Comparison of ENCODE assay signal across 27 cellular contexts in the genomic region with DNA sequence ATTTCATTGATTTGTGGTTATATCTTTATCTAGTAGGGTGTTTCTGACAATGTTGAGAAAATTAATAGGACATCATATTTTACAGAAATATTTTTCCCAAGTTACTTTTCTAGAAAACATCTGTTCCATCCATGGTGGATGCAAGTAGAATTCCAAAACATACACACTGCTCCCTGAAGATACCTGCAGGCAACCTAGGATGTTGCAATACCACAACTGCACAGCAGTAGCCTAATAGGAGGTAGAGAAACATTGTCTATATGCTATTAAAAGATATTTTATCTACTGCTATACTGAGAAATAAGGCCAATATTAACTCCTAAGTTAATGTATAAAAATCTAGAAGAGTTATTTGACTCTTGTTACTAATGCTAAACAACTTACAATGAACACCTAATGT.
"Had no signal": no experiment of that assay in that cellular context is flagged by ENCODE, and none has a peak within 500 bp of the region (broad histone marks: within the 10 kb centered on the region; RNA-seq: fewer than 3 reads in every experiment).

No MANE protein-coding gene starts in this region.

- ATAC-seq: activated T-cell treated with anti-CD3 and anti-CD28 coated beads, Interleukin-2, amount 50 U/mL, for 4 hours; activated T-helper 17 cell treated with anti-CD3 and anti-CD28 coated beads, Interleukin-2, amount 50 U/mL, for 72 hours; Right ventricle myocardium inferior; T-cell had no signal

- H3K27ac Mint-ChIP-seq: activated B cell treated with CpG ODN at 0.5 μM for 24 hours; activated CD4-positive, alpha-beta memory T cell treated with anti-CD3 and anti-CD28 coated beads for 36 hours; activated CD4-positive, alpha-beta T cell treated with anti-CD3 and anti-CD28 coated beads, Interleukin-2, amount 10 ng/mL, durations not matched to agents 24 days and 14 days; activated naive CD4-positive, alpha-beta T cell treated with anti-CD3 and anti-CD28 coated beads for 36 hours; activated naive CD8-positive, alpha-beta T cell treated with anti-CD3 and anti-CD28 coated beads, Interleukin-2, amount 10 ng/mL, durations not matched to agents 7 days and 5 days; activated T-helper 17 cell treated with anti-CD3 and anti-CD28 coated beads, Interleukin-2, amount 50 U/mL, for 72 hours; T-cell had no signal

- H3K36me3 ChIP-seq: adrenal gland had no signal

- H3K9me3 ChIP-seq: adrenal gland had no signal

- H3K27ac ChIP-seq: adrenal gland, SK-N-MC had no signal

- H3K4me3 Mint-ChIP-seq: activated B cell treated with CpG ODN at 0.5 μM for 24 hours; activated CD4-positive, alpha-beta memory T cell treated with anti-CD3 and anti-CD28 coated beads for 36 hours; activated CD4-positive, alpha-beta T cell treated with anti-CD3 and anti-CD28 coated beads, Interleukin-2, amount 10 ng/mL, durations not matched to agents 24 days and 14 days; activated naive CD4-positive, alpha-beta T cell treated with anti-CD3 and anti-CD28 coated beads for 36 hours; activated naive CD8-positive, alpha-beta T cell treated with anti-CD3 and anti-CD28 coated beads, Interleukin-2, amount 10 ng/mL, durations not matched to agents 7 days and 5 days; activated T-cell treated with anti-CD3 and anti-CD28 coated beads, Interleukin-2, amount 50 U/mL, for 4 hours; activated T-helper 17 cell treated with anti-CD3 and anti-CD28 coated beads, Interleukin-2, amount 50 U/mL, for 72 hours; T-cell had no signal

- H3K27me3 Mint-ChIP-seq: activated B cell treated with CpG ODN at 0.5 μM for 24 hours; activated CD4-positive, alpha-beta memory T cell treated with anti-CD3 and anti-CD28 coated beads for 36 hours; activated CD4-positive, alpha-beta T cell treated with anti-CD3 and anti-CD28 coated beads, Interleukin-2, amount 10 ng/mL, durations not matched to agents 24 days and 14 days; activated naive CD8-positive, alpha-beta T cell treated with anti-CD3 and anti-CD28 coated beads, Interleukin-2, amount 10 ng/mL, durations not matched to agents 7 days and 5 days; activated T-helper 17 cell treated with anti-CD3 and anti-CD28 coated beads, Interleukin-2, amount 50 U/mL, for 72 hours; T-cell had no signal

- H3K4me3 ChIP-seq: adrenal gland, SK-N-MC had no signal

- H3K9me3 Mint-ChIP-seq: activated B cell treated with CpG ODN at 0.5 μM for 24 hours; activated CD4-positive, alpha-beta memory T cell treated with anti-CD3 and anti-CD28 coated beads for 36 hours; activated CD4-positive, alpha-beta T cell treated with anti-CD3 and anti-CD28 coated beads, Interleukin-2, amount 10 ng/mL, durations not matched to agents 24 days and 14 days; activated naive CD4-positive, alpha-beta T cell treated with anti-CD3 and anti-CD28 coated beads for 36 hours; activated T-cell treated with anti-CD3 and anti-CD28 coated beads, Interleukin-2, amount 50 U/mL, for 4 hours; activated T-helper 17 cell treated with anti-CD3 and anti-CD28 coated beads, Interleukin-2, amount 50 U/mL, for 72 hours; T-cell had no signal

- H3K27me3 ChIP-seq: adrenal gland had no signal

- DNase-seq: activated B cell treated with CpG ODN at 0.5 μM for 24 hours; activated CD4-positive, alpha-beta memory T cell treated with anti-CD3 and anti-CD28 coated beads for 36 hours; activated CD4-positive, alpha-beta T cell treated with anti-CD3 and anti-CD28 coated beads for 1 hour; activated CD4-positive, alpha-beta T cell treated with anti-CD3 and anti-CD28 coated beads, Interleukin-2, amount 10 ng/mL, durations not matched to agents 24 days and 14 days; activated CD8-positive, alpha-beta memory T cell treated with anti-CD3 and anti-CD28 coated beads for 24 hours; activated gamma-delta T cell; activated naive CD4-positive, alpha-beta T cell treated with anti-CD3 and anti-CD28 coated beads for 36 hours; activated naive CD8-positive, alpha-beta T cell treated with anti-CD3 and anti-CD28 coated beads, Interleukin-2, amount 10 ng/mL, durations not matched to agents 7 days and 5 days; activated T-cell treated with anti-CD3 and anti-CD28 coated beads, Interleukin-2, amount 50 U/mL, for 4 hours; adrenal gland; anterior cingulate cortex; Kasumi-1; NCI-H1092; NCI-H1417; NCI-H1694; NCI-H2029; NCI-H345; NCI-H510A; NCI-H526 treated with DMSO at 0.1 percent for 48 hours; NCI-H82; RPMI8226; T-cell; T-helper 2 cell; T1000 had no signal
